ENCODE assay signal across 9 cellular contexts in the genomic region with DNA sequence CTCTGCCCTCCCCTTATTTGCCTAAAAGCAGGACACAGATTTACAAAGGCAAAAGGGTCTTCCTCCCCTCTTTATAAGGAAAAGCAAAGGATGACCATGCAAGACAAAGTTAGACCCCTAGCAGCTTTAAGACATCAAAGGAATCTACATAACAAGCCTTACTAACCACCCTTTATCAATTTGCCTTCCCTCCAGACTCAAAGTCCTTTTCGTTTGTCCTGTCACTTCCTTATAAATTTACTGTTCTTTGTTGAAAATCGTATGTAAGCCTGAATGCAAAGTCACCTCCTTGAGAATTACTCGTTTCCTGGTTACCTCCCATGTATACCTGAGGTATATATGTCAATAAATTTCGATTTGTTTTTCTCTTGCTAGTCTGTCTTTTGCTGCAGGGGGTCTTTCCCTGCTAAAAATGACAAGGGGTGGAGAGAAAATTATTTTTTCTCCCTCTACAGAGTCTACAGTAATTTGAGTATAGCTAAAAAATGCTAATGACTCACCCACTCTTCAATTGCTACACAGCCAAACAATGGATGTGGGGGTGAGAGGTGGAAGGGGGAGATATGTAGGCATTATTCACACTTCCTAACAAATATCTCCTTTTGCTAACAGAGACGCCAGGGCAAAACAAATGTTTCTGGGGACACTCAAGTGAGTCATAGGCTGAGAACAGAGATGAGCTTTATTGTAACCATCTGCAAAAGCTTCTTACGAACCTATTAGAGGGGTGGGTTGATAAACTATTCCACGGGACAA. TPM values are rescaled to one million over a fixed set of nuclear protein-coding genes. Genes with fewer than 3 reads are reported as not detected.
A peak's percentile ranks its signal among the peaks of the same experiment; 100 is the strongest.
DNase-seq lines count a peak whose midpoint lies in the region; TF ChIP-seq lines count a peak whose summit lies in the region.
"Had no signal": no experiment of that assay in that cellular context is flagged by ENCODE, and none has a peak within 500 bp of the region (broad histone marks: within the 10 kb centered on the region; RNA-seq: fewer than 3 reads in every experiment).

No MANE protein-coding gene starts in this region.

- BruUV-seq in PC-9 (replicated peaks; lab: Mats Ljungman, UMichigan), result no TSS peak

- H3K79me2 ChIP-seq in H9 (ENCODE audit: insufficient read depth, low read length), result no peaks in the 10 kb centered on the region
- peaks cover 27% of the 10 kb centered on the region for H3K79me2 ChIP-seq in PC-9 (ENCODE audit: low read depth)
- H3K79me2 ChIP-seq in trophoblast cell (ENCODE audit: control insufficient read depth, insufficient read depth, low read length, poor library complexity), result no peaks in the 10 kb centered on the region

- peaks cover 39 to 44% of the 10 kb centered on the region in 2 experiments for H3K4me1 Mint-ChIP-seq in H9

- H2BK12ac ChIP-seq in H9 (ENCODE audit: insufficient read length, low read depth, low read length) (no peak overlapping the region), trophoblast cell (ENCODE audit: low read length) (no peak overlapping the region)

- POLR2A ChIA-PET in PC-9 (lab: Charles Lee; ENCODE audit: unreplicated experiment) (interaction anchor here (0.5 to 1.2 kb wide), 4 partner anchors 10 to 390 kb away, joined by 3 to 19 read pairs (median 6); partner anchors contain the start of gene SCD5), HEK293T (lab: Yijun Ruan, JAX) (interaction anchor here (1.0 to 2.3 kb wide), 2 partner anchors 11 to 13 kb away, joined by 3 to 9 read pairs; partner anchors contain the start of gene SCD5)

- H3K36me3 ChIP-seq in PC-9 (ENCODE audit: low read depth), result no peaks in the 10 kb centered on the region
- H3K36me3 ChIP-seq in trophoblast cell (ENCODE audit: control insufficient read depth in 1 of 2, insufficient read depth in 2 of 2, low read length in 2 of 2), result no peaks in the 10 kb centered on the region

- no peaks in the 10 kb centered on the region for H3K9me3 ChIP-seq in H9 (ENCODE audit: control insufficient read depth, low read depth, low read length)
- peaks cover 3% of the 10 kb centered on the region; the same call in 1 of the 2 replicates for H3K9me3 ChIP-seq in PC-9 (ENCODE audit: insufficient read depth, low read depth)
- no peaks in the 10 kb centered on the region for H3K9me3 ChIP-seq in trophoblast cell (ENCODE audit: insufficient read depth, low read depth, low read length)

- CTCF ChIA-PET in PC-9 (lab: Charles Lee) (no interaction called here), HEK293T (lab: Yijun Ruan, JAX) (interaction anchor here (0.8 to 1.2 kb wide), 3 partner anchors 11 to 63 kb away, joined by 4 read pairs; partner anchors contain the start of gene SCD5)

- no peak overlapping the region for H3K27ac ChIP-seq in H9 (ENCODE audit: insufficient read length, low read depth, low read length)
- peak overlapping the region; percentile 89 for H3K27ac ChIP-seq in PC-9
- no peak overlapping the region for H3K27ac ChIP-seq in trophoblast cell (ENCODE audit: low read depth, low read length)

- no peak overlapping the region for H3K56ac ChIP-seq in H9 (ENCODE audit: insufficient read length, low read depth, low read length)

- H3K23me2 ChIP-seq in H9 (ENCODE audit: insufficient read length, low read depth, low read length, poor library complexity, severe bottlenecking), result no peaks in the 10 kb centered on the region

- peaks cover 97% of the 10 kb centered on the region for H3K27me3 Mint-ChIP-seq in H9 (ENCODE audit: low read depth)

- H3K4me1 ChIP-seq in H9 (ENCODE audit: insufficient read depth, low read length), result no peaks in the 10 kb centered on the region
- peaks cover 53% of the 10 kb centered on the region for H3K4me1 ChIP-seq in PC-9 (replicated peaks; ENCODE audit: insufficient read depth)
- peaks cover 0 to 2% of the 10 kb centered on the region in 2 experiments for H3K4me1 ChIP-seq in trophoblast cell (ENCODE audit: control insufficient read depth in 1 of 2, insufficient read depth in 2 of 2, low read length in 2 of 2)

- H3K27me3 ChIP-seq in H9 (ENCODE audit: insufficient read depth, low read length) (peaks cover 72% of the 10 kb centered on the region), PC-9 (ENCODE audit: insufficient read depth, low read depth) (no peaks in the 10 kb centered on the region), trophoblast cell (ENCODE audit: insufficient read depth, low read length) (peaks cover 5% of the 10 kb centered on the region)

- H3K4me2 ChIP-seq in H9 (ENCODE audit: insufficient read depth, insufficient read length, low read length), result peak overlapping the region; percentile 19
- H3K4me2 ChIP-seq in PC-9, result peak overlapping the region; percentile 82
- H3K4me2 ChIP-seq in trophoblast cell (ENCODE audit: low read length), result peak overlapping the region; percentile 32

- no CpG with 5 or more reads among the region's 7 CpGs for WGBS in H9 (ENCODE audit: extremely low coverage, insufficient read length, low lambda C conversion rate)
- no CpG with 5 or more reads among the region's 7 CpGs for WGBS in trophoblast cell (ENCODE audit: extremely low coverage, insufficient coverage, insufficient read length)

- no peaks in the 10 kb centered on the region for H4K20me1 ChIP-seq in H9 (ENCODE audit: control insufficient read depth, insufficient read depth, insufficient read length)
- H4K20me1 ChIP-seq in PC-9 (ENCODE audit: insufficient read depth), result no peaks in the 10 kb centered on the region

- H3K14ac ChIP-seq in H9 (ENCODE audit: insufficient read depth, low read length) (no peak overlapping the region), trophoblast cell (ENCODE audit: low read length) (no peak overlapping the region)

- peak overlapping the region; percentile 45; the same call in 1 of the 2 replicates for H3K4me3 ChIP-seq in PC-9
- no peak overlapping the region for H3K4me3 ChIP-seq in trophoblast cell (ENCODE audit: low read depth, low read length)

- no peak for TF ChIP-seq CTCF in H9 (conservative IDR thresholded peaks at IDR 0.05)
- no peak for TF ChIP-seq CTCF in PC-9 (conservative IDR thresholded peaks at IDR 0.05)

- peak overlapping the region in 1 of 3 experiments; percentile 76; a peak in 1 of 7 replicates for H3K27ac Mint-ChIP-seq in H9

- no peaks in the 10 kb centered on the region for H3K36me3 Mint-ChIP-seq in H9 (ENCODE audit: insufficient read depth in 1 of 3, low read depth in 3 of 3)

- no peaks in the 10 kb centered on the region for H3K79me1 ChIP-seq in H9 (ENCODE audit: insufficient read depth, low read depth, low read length, poor library complexity, severe bottlenecking)
- H3K79me1 ChIP-seq in trophoblast cell (ENCODE audit: low read length), result no peaks in the 10 kb centered on the region

- no peaks in the 10 kb centered on the region for H3K9me2 ChIP-seq in PC-9 (ENCODE audit: insufficient read depth)

- no peak overlapping the region for H2BK15ac ChIP-seq in H9 (ENCODE audit: low read depth, low read length)

- H3K18ac ChIP-seq in H9 (ENCODE audit: insufficient read length, low read depth, low read length) (no peak overlapping the region), trophoblast cell (ENCODE audit: low read length) (no peak overlapping the region)

- H3K4ac ChIP-seq in H9 (ENCODE audit: low read depth, low read length), result no peak overlapping the region
- no peak overlapping the region for H3K4ac ChIP-seq in trophoblast cell (ENCODE audit: low read depth, low read length)

- H2BK5ac ChIP-seq in H9 (ENCODE audit: insufficient read length, low read length), result no peak overlapping the region
- no peak overlapping the region for H2BK5ac ChIP-seq in trophoblast cell (ENCODE audit: low read depth, low read length, poor library complexity)

- H2BK120ac ChIP-seq in H9 (ENCODE audit: low read depth, low read length, poor library complexity, severe bottlenecking) (no peak overlapping the region), trophoblast cell (ENCODE audit: insufficient read depth, low read length, poor library complexity) (no peak overlapping the region)

- H3K9ac ChIP-seq in H9 (ENCODE audit: extremely low read depth, insufficient read length, low read length) (no peak overlapping the region), trophoblast cell (ENCODE audit: low read length) (no peak overlapping the region)

- H3F3A ChIP-seq in PC-9 (ENCODE audit: insufficient read depth, low read depth), result peaks cover 33% of the 10 kb centered on the region; the same call in 1 of the 2 replicates

- H3K4me3 Mint-ChIP-seq in H9, result peak overlapping the region in 1 of 2 experiments; percentile 50; a peak in 1 of 5 replicates

- intact Hi-C loops in PC-9 (cut with micrococcal nuclease; ENCODE audit: unreplicated experiment), result loop anchor here (1.0 kb wide), 1 partner anchor 8 kb away; no protein-coding TSS in a partner anchor

- no peak overlapping the region for H4K12ac ChIP-seq in trophoblast cell (ENCODE audit: low read depth, low read length)

- DNase-seq in H9, result peak; percentile 17
- peak; percentile 53 to 90 for DNase-seq in PC-9
- DNase-seq in fibroblast of gingiva (ENCODE audit: low read depth), result peak; percentile 70
- no peak for DNase-seq in trophoblast cell
- DNase-seq in effector CD4-positive, alpha-beta T cell, result no peak
- no peak for DNase-seq in COLO668 (lab: John Stamatoyannopoulos, UW; ENCODE audit: unreplicated experiment)
- no peak for DNase-seq in HEK293T (ENCODE audit: extremely low spot score)
- no peak for DNase-seq in ureter (ENCODE audit: low spot score)
- DNase-seq: hippocampal formation had no signal

- peaks cover 0 to 22% of the 10 kb centered on the region in 2 experiments; a peak in 2 of 5 replicates for H3K9me3 Mint-ChIP-seq in H9

- H2AK5ac ChIP-seq in H9 (ENCODE audit: insufficient read length, low read length) (no peak overlapping the region), trophoblast cell (ENCODE audit: low read length) (no peak overlapping the region)

- no peak overlapping the region for H4K8ac ChIP-seq in H9 (replicated peaks; ENCODE audit: insufficient read length, low read depth, low read length)
- no peak overlapping the region for H4K8ac ChIP-seq in trophoblast cell (ENCODE audit: low read depth, low read length)

- H3T11ph ChIP-seq in H9 (ENCODE audit: low read length), result no peak overlapping the region

- H2BK20ac ChIP-seq in H9 (ENCODE audit: low read depth, low read length, poor library complexity, severe bottlenecking), result no peak overlapping the region

- no peak overlapping the region for H3K23ac ChIP-seq in H9 (ENCODE audit: insufficient read length, low read depth, low read length)
- no peak overlapping the region for H3K23ac ChIP-seq in trophoblast cell (ENCODE audit: low read length)

- no peak overlapping the region for H4K91ac ChIP-seq in H9 (ENCODE audit: insufficient read length, low read depth, low read length)
- H4K91ac ChIP-seq in trophoblast cell (ENCODE audit: low read depth, low read length), result no peak overlapping the region

- H2AFZ ChIP-seq in H9 (ENCODE audit: low read length) (no peak overlapping the region), PC-9 (peak overlapping the region; percentile 9; the same call in 1 of the 2 replicates), trophoblast cell (ENCODE audit: insufficient read depth, low read length, poor library complexity) (no peak overlapping the region)

- no peak overlapping the region for H4K5ac ChIP-seq in H9 (ENCODE audit: insufficient read length, low read depth, low read length)

TF ChIP-seq in HEK293T, 16 proteins besides CTCF, POLR2A, EP300 and RAD21 (continues in another document):
- no peak for TF ChIP-seq FOXM1 (IDR thresholded peaks at IDR 0.05; ENCODE audit: borderline replicate concordance)
- TF ChIP-seq SUZ12 (IDR thresholded peaks at IDR 0.05), result no peak
- no peak for TF ChIP-seq HDGF (IDR thresholded peaks at IDR 0.05; ENCODE audit: borderline replicate concordance)

RNA-seq across cellular contexts. Expression of gene SCD5, which starts 13.2 kb away (rescaled TPM):
- 0.68 and 0.86 TPM in 2 replicates for total RNA-seq in H9 (2021)
- 34.3 and 41.1 TPM in 2 replicates for total RNA-seq in PC-9 (2021)
- 2.8 TPM in 2 replicates for polyA plus RNA-seq in trophoblast cell (2013)
- total RNA-seq in ureter, result 7.3 TPM

Comparison
In these comparisons a context has a peak if more than half of its experiments do, and no peak if none do; other contexts are left out.
1. DNase-seq: peak in H9 (single experiment), PC-9 (2 of 2) and fibroblast of gingiva (single experiment); none in trophoblast cell (0 of 2), effector CD4-positive, alpha-beta T cell (single experiment), COLO668 (single experiment), HEK293T (single experiment) and ureter (single experiment).
2. H3K4me2 ChIP-seq: peak in every context shown above with its lines; median percentile 82 in PC-9; 32 in trophoblast cell; 19 in H9.